Comparison of ENCODE assay signal across 9 cellular contexts in genomic region chr4:1183985-1184773, GRCh38. TPM values are rescaled to one million over a fixed set of nuclear protein-coding genes. Genes with fewer than 3 reads are reported as not detected.
A peak's percentile ranks its signal among the peaks of the same experiment; 100 is the strongest.
DNase-seq lines count a peak whose midpoint lies in the region; ATAC-seq and TF ChIP-seq lines count a peak whose summit lies in the region.
"Had no signal": no experiment of that assay in that cellular context is flagged by ENCODE, and none has a peak within 500 bp of the region (broad histone marks: within the 10 kb centered on the region; RNA-seq: fewer than 3 reads in every experiment).

No MANE protein-coding gene starts in this region.

- H3K4me2 ChIP-seq in hepatocyte: no peak overlapping the region

- no peak overlapping the region for H2AFZ ChIP-seq in hepatocyte

- no peaks in the 10 kb centered on the region for H3K9me2 ChIP-seq in hepatocyte (replicated peaks; ENCODE audit: insufficient read depth)

- 85% methylated on average over 6 of the region's 6 CpGs for WGBS in hepatocyte (ENCODE audit: low lambda C conversion rate, missing lambda C conversion rate)

- intact Hi-C loops in activated CD4-positive, alpha-beta memory T cell treated with anti-CD3 and anti-CD28 coated beads for 36 hours (cut with micrococcal nuclease): loop anchor here (5.0 kb wide), 1 partner anchor 163 kb away; the partner anchor contains the start of gene UVSSA
- intact Hi-C loops in naive thymus-derived CD4-positive, alpha-beta T cell (cut with micrococcal nuclease): no loop called here
- intact Hi-C loops in Caco-2 (cut with micrococcal nuclease; ENCODE audit: unreplicated experiment): no loop called here

- no peaks in the 10 kb centered on the region for H3K36me3 ChIP-seq in naive thymus-derived CD4-positive, alpha-beta T cell (ENCODE audit: control insufficient read depth in 2 of 3, insufficient read depth in 3 of 3, low read length in 3 of 3)
- H3K36me3 ChIP-seq in Caco-2 (ENCODE audit: control insufficient read depth, insufficient read depth, low read length) (no peaks in the 10 kb centered on the region), hepatocyte (replicated peaks; ENCODE audit: insufficient read depth, low read depth) (no peaks in the 10 kb centered on the region)

- H4K20me1 ChIP-seq in hepatocyte (ENCODE audit: insufficient read depth, poor library complexity, severe bottlenecking): no peaks in the 10 kb centered on the region

- H3K79me2 ChIP-seq in hepatocyte: no peaks in the 10 kb centered on the region

- peaks cover 15% of the 10 kb centered on the region for H3K9me3 Mint-ChIP-seq in activated CD4-positive, alpha-beta memory T cell treated with anti-CD3 and anti-CD28 coated beads for 36 hours
- H3K9me3 Mint-ChIP-seq in naive thymus-derived CD4-positive, alpha-beta T cell: peaks cover 4 to 30% (median 19%) of the 10 kb centered on the region in 11 donors
- H3K9me3 Mint-ChIP-seq in Caco-2 (ENCODE audit: unreplicated experiment): peaks cover 19% of the 10 kb centered on the region

- H3K4me3 Mint-ChIP-seq in activated CD4-positive, alpha-beta memory T cell treated with anti-CD3 and anti-CD28 coated beads for 36 hours: no peak overlapping the region
- peak overlapping the region in 7 of 10 donors; percentile 15 to 76 (median 48) for H3K4me3 Mint-ChIP-seq in naive thymus-derived CD4-positive, alpha-beta T cell
- H3K4me3 Mint-ChIP-seq in Caco-2 (ENCODE audit: unreplicated experiment): no peak overlapping the region

- peaks cover 0 to 27% of the 10 kb centered on the region in 2 donors for H3K4me1 ChIP-seq in naive thymus-derived CD4-positive, alpha-beta T cell (ENCODE audit: control insufficient read depth in 2 of 2, insufficient read depth in 2 of 2, low read length in 2 of 2)
- H3K4me1 ChIP-seq in Caco-2 (no peaks in the 10 kb centered on the region), hepatocyte (ENCODE audit: insufficient read depth) (no peaks in the 10 kb centered on the region)

- peaks cover 9% of the 10 kb centered on the region for H3K27me3 Mint-ChIP-seq in activated CD4-positive, alpha-beta memory T cell treated with anti-CD3 and anti-CD28 coated beads for 36 hours
- H3K27me3 Mint-ChIP-seq in naive thymus-derived CD4-positive, alpha-beta T cell: peaks cover 0 to 6% (median 0%) of the 10 kb centered on the region in 5 donors
- peaks cover 18% of the 10 kb centered on the region for H3K27me3 Mint-ChIP-seq in Caco-2 (ENCODE audit: insufficient read depth, unreplicated experiment)

- CTCF ChIA-PET in activated CD4-positive, alpha-beta memory T cell treated with anti-CD3 and anti-CD28 coated beads for 36 hours (lab: Charles Lee): interaction anchor here (2.4 to 2.9 kb wide), 2 partner anchors 17 to 84 kb away, joined by 11 to 16 read pairs; no protein-coding TSS in a partner anchor
- CTCF ChIA-PET in naive thymus-derived CD4-positive, alpha-beta T cell (lab: Charles Lee): no interaction called here
- CTCF ChIA-PET in Caco-2 (lab: Charles Lee): interaction anchor here (0.7 kb wide), 1 partner anchor 16 kb away, joined by 4 read pairs; no protein-coding TSS in a partner anchor

- peak; percentile 71 for ATAC-seq in GM18502 (IDR thresholded peaks at IDR 0.05; ENCODE audit: poor library complexity, unreplicated experiment)
- ATAC-seq in HG02759 (IDR thresholded peaks at IDR 0.05; ENCODE audit: unreplicated experiment): peak; percentile 63
- ATAC-seq in naive thymus-derived CD4-positive, alpha-beta T cell: peak; percentile 58

- BruUV-seq in Caco-2 (replicated peaks; lab: Mats Ljungman, UMichigan): no TSS peak

- H3K9me3 ChIP-seq in naive thymus-derived CD4-positive, alpha-beta T cell (ENCODE audit: control insufficient read depth in 2 of 3, low read length in 3 of 3): peaks cover 0 to 4% (median 0%) of the 10 kb centered on the region in 3 experiments
- H3K9me3 ChIP-seq in Caco-2 (peaks cover 4% of the 10 kb centered on the region; the same call in 1 of the 2 replicates), hepatocyte (ENCODE audit: low read depth) (peaks cover 12% of the 10 kb centered on the region)

- H3K36me3 Mint-ChIP-seq in activated CD4-positive, alpha-beta memory T cell treated with anti-CD3 and anti-CD28 coated beads for 36 hours: peaks cover 6% of the 10 kb centered on the region
- H3K36me3 Mint-ChIP-seq in naive thymus-derived CD4-positive, alpha-beta T cell: peaks cover 17 to 46% (median 21%) of the 10 kb centered on the region in 5 donors
- H3K36me3 Mint-ChIP-seq in Caco-2 (ENCODE audit: insufficient read depth, unreplicated experiment): no peaks in the 10 kb centered on the region

- DNase-seq in activated CD4-positive, alpha-beta memory T cell treated with anti-CD3 and anti-CD28 coated beads for 36 hours: no peak
- no peak for DNase-seq in naive thymus-derived CD4-positive, alpha-beta T cell
- DNase-seq in Caco-2 (no peak), dermis blood vessel endothelial cell (no peak), hepatocyte (ENCODE audit: low spot score) (no peak), islet precursor cell (no peak)
- DNase-seq: NK-92 treated with Interleukin-12 subunit alpha and Interleukin-12 subunit beta, amount 100 ng/mL, for 24 hours had no signal

- peaks cover 13% of the 10 kb centered on the region for H3K4me1 Mint-ChIP-seq in activated CD4-positive, alpha-beta memory T cell treated with anti-CD3 and anti-CD28 coated beads for 36 hours (ENCODE audit: low read depth)
- peaks cover 9 to 40% (median 15%) of the 10 kb centered on the region in 7 donors for H3K4me1 Mint-ChIP-seq in naive thymus-derived CD4-positive, alpha-beta T cell
- H3K4me1 Mint-ChIP-seq in Caco-2 (ENCODE audit: low read depth, unreplicated experiment): no peaks in the 10 kb centered on the region

- H3K27me3 ChIP-seq in naive thymus-derived CD4-positive, alpha-beta T cell (ENCODE audit: control insufficient read depth in 2 of 2, insufficient read depth in 2 of 2, low read length in 2 of 2): no peaks in the 10 kb centered on the region
- H3K27me3 ChIP-seq in Caco-2 (replicated peaks; ENCODE audit: control insufficient read depth, insufficient read depth, low read length) (no peaks in the 10 kb centered on the region), hepatocyte (no peaks in the 10 kb centered on the region)

- no peak overlapping the region for H3K27ac ChIP-seq in naive thymus-derived CD4-positive, alpha-beta T cell (ENCODE audit: low read depth, low read length)
- H3K27ac ChIP-seq in hepatocyte: no peak overlapping the region

- POLR2A ChIA-PET in activated CD4-positive, alpha-beta memory T cell treated with anti-CD3 and anti-CD28 coated beads for 36 hours (lab: Charles Lee): interaction anchor here (0.9 to 1.6 kb wide), 3 partner anchors 18 to 64 kb away, joined by 3 to 8 read pairs (median 4); partner anchors contain the start of gene CTBP1
- POLR2A ChIA-PET in naive thymus-derived CD4-positive, alpha-beta T cell (lab: Charles Lee): interaction anchor here (0.6 to 1.1 kb wide), 3 partner anchors 13 to 64 kb away, joined by 3 to 7 read pairs (median 3); no protein-coding TSS in a partner anchor
- POLR2A ChIA-PET in Caco-2 (lab: Charles Lee): no interaction called here

- peak overlapping the region; percentile 49 for H3K27ac Mint-ChIP-seq in activated CD4-positive, alpha-beta memory T cell treated with anti-CD3 and anti-CD28 coated beads for 36 hours
- peak overlapping the region in 1 of 9 donors; percentile 82 for H3K27ac Mint-ChIP-seq in naive thymus-derived CD4-positive, alpha-beta T cell
- no peak overlapping the region for H3K27ac Mint-ChIP-seq in Caco-2 (ENCODE audit: unreplicated experiment)

- TF ChIP-seq CTCF in Caco-2 (IDR thresholded peaks at IDR 0.05; ENCODE audit: insufficient read depth in 1 of 2, low read depth in 1 of 2, low read length in 1 of 2, severe bottlenecking in 1 of 2, unreplicated experiment in 1 of 2) (no peak), hepatocyte (IDR thresholded peaks at IDR 0.05; ENCODE audit: poor library complexity) (no peak)

- no peak overlapping the region for H3K4me3 ChIP-seq in naive thymus-derived CD4-positive, alpha-beta T cell (ENCODE audit: low read length)
- H3K4me3 ChIP-seq in Caco-2 (ENCODE audit: low read depth, low read length) (no peak overlapping the region), hepatocyte (no peak overlapping the region)

RNA-seq across cellular contexts. Expression of gene SPON2, which starts 11.8 kb away (rescaled TPM):
- total RNA-seq in activated CD4-positive, alpha-beta memory T cell treated with anti-CD3 and anti-CD28 coated beads for 36 hours: 1 to 10 TPM; 9.0 to 9.5 TPM
- 10 to 100 TPM in 3 of 5 experiments, 1 to 10 TPM in 2; 5.7 to 79.1 (median 16.0) TPM for total RNA-seq in naive thymus-derived CD4-positive, alpha-beta T cell
- polyA plus RNA-seq in naive thymus-derived CD4-positive, alpha-beta T cell: 1 to 10 TPM; 2.8 to 3.8 TPM
- total RNA-seq in Caco-2 (2022) (3.1 and 4.0 TPM in 2 replicates), dermis blood vessel endothelial cell (0.65 and 1.5 TPM in 2 replicates), hepatocyte (308 and 403 TPM in 2 replicates)
- polyA plus RNA-seq in hepatocyte: 1,210 and 1,380 TPM in 2 replicates

Comparison
In these comparisons a context has a peak if more than half of its experiments do, and no peak if none do; other contexts are left out.
1. H3K4me3 Mint-ChIP-seq: peak in naive thymus-derived CD4-positive, alpha-beta T cell (7 of 10); none in activated CD4-positive, alpha-beta memory T cell treated with anti-CD3 and anti-CD28 coated beads for 36 hours (single experiment) and Caco-2 (single experiment).
2. Peak in every context shown above with its lines, with median percentiles within 50 percentile points of each other: ATAC-seq.